In genomic region chrX:435536-436122, GRCh38 we compare ENCODE assay signal across 1 cellular context.
TF ChIP-seq lines count a peak whose summit lies in the region.

No MANE protein-coding gene starts in this region.

TF ChIP-seq in GM23338, 12 proteins besides CTCF, POLR2A, EP300 and RAD21 (continued from another document):
- no peak for TF ChIP-seq ZNF462 (CRISPR knock-in tag; IDR thresholded peaks at IDR 0.05)
